Comparison of ENCODE assay signal across 11 cellular contexts in genomic region chr2:113407446-113408099, GRCh38. TPM values are rescaled to one million over a fixed set of nuclear protein-coding genes. Genes with fewer than 3 reads are reported as not detected.
DNase-seq lines count a peak whose midpoint lies in the region; ATAC-seq, FAIRE-seq and TF ChIP-seq lines count a peak whose summit lies in the region.
"Had no signal": no experiment of that assay in that cellular context is flagged by ENCODE, and none has a peak within 500 bp of the region (broad histone marks: within the 10 kb centered on the region; RNA-seq: fewer than 3 reads in every experiment).

No MANE protein-coding gene starts in this region.

- H2AFZ ChIP-seq in hepatocyte, result no peak overlapping the region

- ATAC-seq in A549 (peak; percentile 70 to 89; a peak in 5 of 6 replicates), HG02973 (IDR thresholded peaks at IDR 0.05; ENCODE audit: unreplicated experiment) (no peak), HG02981 (IDR thresholded peaks at IDR 0.05; ENCODE audit: unreplicated experiment) (no peak)

- POLR2A ChIA-PET in A549 (lab: Yijun Ruan, JAX), result no interaction called here

- H3K9me3 ChIP-seq in A549 (no peaks in the 10 kb centered on the region), hepatocyte (ENCODE audit: low read depth) (no peaks in the 10 kb centered on the region)

- no peaks in the 10 kb centered on the region for H4K20me1 ChIP-seq in hepatocyte (ENCODE audit: insufficient read depth, poor library complexity, severe bottlenecking)

- H3K36me3 ChIP-seq in hepatocyte (replicated peaks; ENCODE audit: insufficient read depth, low read depth), result no peaks in the 10 kb centered on the region

- peak; percentile 45 to 50; a peak in 4 of 5 replicates for TF ChIP-seq RAD21 in A549 (conservative IDR thresholded peaks at IDR 0.05 in 1 of 2, IDR thresholded peaks at IDR 0.05 in 1 of 2)

- WGBS in A549 (ENCODE audit: missing lambda C conversion rate), result 55% methylated on average over 3 of the region's 3 CpGs
- 77% methylated on average over 3 of the region's 3 CpGs for WGBS in hepatocyte (ENCODE audit: low lambda C conversion rate, missing lambda C conversion rate)

- peaks cover 4% of the 10 kb centered on the region for H3K27me3 ChIP-seq in hepatocyte

- H3K27ac ChIP-seq in A549 (no peak overlapping the region), VCaP (no peak overlapping the region), hepatocyte (no peak overlapping the region)

- DNase-seq in A549 (ENCODE audit: low read depth in 1 of 2, low spot score in 1 of 2) (peak; percentile 32 to 62), HT-29 (ENCODE audit: low spot score) (peak; percentile 71), hepatocyte (ENCODE audit: low spot score) (peak; percentile 38), HK-2 (ENCODE audit: unreplicated experiment) (no peak)
- DNase-seq in stimulated activated CD4-positive, alpha-beta T cell treated with anti-CD3 and anti-CD28 coated beads, Interleukin-2, amount 100 ng/mL, for 24 hours, result no peak
- DNase-seq: activated CD4-positive, alpha-beta T cell treated with anti-CD3 and anti-CD28 coated beads for 48 hours; glutamatergic neuron; MV-4-11 had no signal

- CTCF ChIA-PET in A549 (lab: Yijun Ruan, JAX), result interaction anchor here (0.6 to 3.0 kb wide), 8 partner anchors 13 to 327 kb away, joined by 3 to 10 read pairs (median 4); no protein-coding TSS in a partner anchor

- H3K79me2 ChIP-seq in hepatocyte, result no peaks in the 10 kb centered on the region

- H3K9me2 ChIP-seq in hepatocyte (replicated peaks; ENCODE audit: insufficient read depth), result no peaks in the 10 kb centered on the region

- no peak for FAIRE-seq in A549 (lab: Jason Lieb, UNC)

- H3K4me2 ChIP-seq in A549 (peak overlapping the region; percentile 34; the same call in 2 of the 3 replicates), hepatocyte (no peak overlapping the region)

- no peak for TF ChIP-seq EP300 in A549 (IDR thresholded peaks at IDR 0.05)

- TF ChIP-seq CTCF in A549 (IDR thresholded peaks at IDR 0.05) (peak; percentile 58), VCaP (conservative IDR thresholded peaks at IDR 0.05) (peak; percentile 67), hepatocyte (IDR thresholded peaks at IDR 0.05; ENCODE audit: poor library complexity) (no peak)

- H3K4me3 ChIP-seq in A549 (no peak overlapping the region), hepatocyte (no peak overlapping the region)

- H3K4me1 ChIP-seq in A549 (peaks cover 9% of the 10 kb centered on the region), hepatocyte (ENCODE audit: insufficient read depth) (no peaks in the 10 kb centered on the region)

- TF ChIP-seq POLR2A in A549 (IDR thresholded peaks at IDR 0.05; ENCODE audit: low read length), result no peak

TF ChIP-seq in A549, 52 proteins besides CTCF, POLR2A, EP300 and RAD21:
- TF ChIP-seq SMC3 (IDR thresholded peaks at IDR 0.05) (peak; percentile 19; the same call in 1 of the 3 replicates), BHLHE40 (IDR thresholded peaks at IDR 0.05; ENCODE audit: low read depth, low read length) (no peak), MAX (IDR thresholded peaks at IDR 0.05) (no peak), GATA3 (IDR thresholded peaks at IDR 0.05; ENCODE audit: borderline replicate concordance) (peak; percentile 43; the same call in 1 of the 2 replicates)

RNA-seq across cellular contexts. Expression of gene ZNG1B, which starts 29.9 kb away (rescaled TPM):
- polyA plus RNA-seq in A549 (2011; rRNA removed) (35.7 and 64.6 TPM in 2 replicates), A549 (2017; fragmentation: RNase III; extraction: RNeasy Plus Mini Kit Qiagen cat#74134 plus additional on column Dnase treatment) (48.3 to 54.0 TPM (median 49.7 TPM) in 3 replicates), hepatocyte (52.3 and 55.4 TPM in 2 replicates)
- polyA plus RNA-seq in A549 (2012; cell fraction: cytosol; rRNA removed), result 10.0 and 13.7 TPM in 2 replicates
- polyA plus RNA-seq in A549 (2012; cell fraction: nucleus; rRNA removed), result 9.0 and 15.1 TPM in 2 replicates
- 36.5 and 37.7 TPM in 2 replicates for polyA minus RNA-seq in A549 (2011; rRNA and poly(A)+ RNA removed)
- total RNA-seq in HT-29 (2014; rRNA removed; shearing (Covaris generic)), result 23.9 and 25.7 TPM in 2 replicates
- 43.8 and 46.3 TPM in 2 replicates for total RNA-seq in hepatocyte

Comparison
In these comparisons a context has a peak if more than half of its experiments do, and no peak if none do; other contexts are left out.
1. ATAC-seq: peak in A549 (2 of 2); none in HG02973 (single experiment) and HG02981 (single experiment).
2. DNase-seq: peak in A549 (2 of 2), HT-29 (single experiment) and hepatocyte (single experiment); none in HK-2 (single experiment) and stimulated activated CD4-positive, alpha-beta T cell treated with anti-CD3 and anti-CD28 coated beads, Interleukin-2, amount 100 ng/mL, for 24 hours (0 of 2).